Comparison of ENCODE assay signal across 8 cellular contexts in genomic region chr20:35767683-35768402, GRCh38. TPM values are rescaled to one million over a fixed set of nuclear protein-coding genes. Genes with fewer than 3 reads are reported as not detected.
DNase-seq lines count a peak whose midpoint lies in the region; ATAC-seq, FAIRE-seq and TF ChIP-seq lines count a peak whose summit lies in the region.
"Not testable (repeated sequence)": the region's sequence is repeated elsewhere in the genome, so short reads cannot be mapped to it uniquely, and the experiment has no call there.

No MANE protein-coding gene starts in this region.

- WGBS in sigmoid colon, 2 donors, result 42 to 66% methylated on average over 12 of the region's 12 CpGs

- H3K4me3 ChIP-seq in choroid plexus epithelial cell (ENCODE audit: low read depth, low read length); kidney (ENCODE audit: low read length in 2 of 2); sigmoid colon; tibial artery: not testable (repeated sequence)

- peaks cover 12 to 17% of the 10 kb centered on the region in 2 donors for H3K4me1 ChIP-seq in kidney (ENCODE audit: control insufficient read depth in 1 of 2, insufficient read depth in 1 of 2, low read depth in 1 of 2, low read length in 2 of 2)
- peaks cover 0 to 32% (median 17%) of the 10 kb centered on the region in 4 donors for H3K4me1 ChIP-seq in sigmoid colon
- peaks cover 0 to 38% (median 23%) of the 10 kb centered on the region in 4 donors for H3K4me1 ChIP-seq in tibial artery

- not testable (repeated sequence) for H3K27me3 ChIP-seq in sigmoid colon, tibial artery

- H3K9me3 ChIP-seq in kidney (ENCODE audit: control insufficient read depth in 1 of 2, low read length in 2 of 2); sigmoid colon; tibial artery: not testable (repeated sequence)

- TF ChIP-seq EP300 in sigmoid colon (IDR thresholded peaks at IDR 0.05), result not testable (repeated sequence)

- intact Hi-C loops in kidney (cut with DNase I); sigmoid colon (cut with DNase I); tibial artery (cut with DNase I; ENCODE audit: low total_unique reads): not testable (repeated sequence)

- ATAC-seq in GM18517 (IDR thresholded peaks at IDR 0.05; ENCODE audit: unreplicated experiment) (peak; percentile 61), HG02852 (IDR thresholded peaks at IDR 0.05; ENCODE audit: unreplicated experiment) (peak; percentile 44)

- FAIRE-seq in kidney (lab: Jason Lieb, UNC), result not testable (repeated sequence)

- DNase-seq in NOMO-1 treated with DMSO at 0.1 percent for 48 hours (lab: John Stamatoyannopoulos, UW; ENCODE audit: unreplicated experiment) (peak; percentile 88), choroid plexus epithelial cell (ENCODE audit: low read depth) (peak; percentile 77), kidney (peak; percentile 89), sigmoid colon (peak; percentile 77), tibial artery (peak; percentile 62 to 75)
- DNase-seq in activated CD8-positive, alpha-beta memory T cell treated with anti-CD3 and anti-CD28 coated beads for 48 hours (ENCODE audit: low read depth in 2 of 3, low spot score in 2 of 3), result peak in 2 of 3 experiments; percentile 15 to 36

- TF ChIP-seq POLR2A in sigmoid colon (IDR thresholded peaks at IDR 0.05), result peak in 1 of 2 donors; percentile 47

- H3K9ac ChIP-seq in kidney (ENCODE audit: low read length in 2 of 2), result peak overlapping the region; percentile 37 to 61

- TF ChIP-seq CTCF in choroid plexus epithelial cell (conservative IDR thresholded peaks at IDR 0.05; ENCODE audit: low read depth, low read length); kidney (IDR thresholded peaks at IDR 0.05; ENCODE audit: borderline replicate concordance, extremely low read depth, insufficient read depth); sigmoid colon (IDR thresholded peaks at IDR 0.05); tibial artery (IDR thresholded peaks at IDR 0.05): not testable (repeated sequence)

- H3K36me3 ChIP-seq in kidney (ENCODE audit: control insufficient read depth in 1 of 2, insufficient read depth in 2 of 2, low read length in 2 of 2); sigmoid colon; tibial artery: not testable (repeated sequence)

- H3K27ac ChIP-seq in kidney (ENCODE audit: low read depth in 2 of 2, low read length in 2 of 2) (peak overlapping the region; percentile 88 to 95), sigmoid colon (peak overlapping the region; percentile 93 to 97 (median 94)), tibial artery (peak overlapping the region; percentile 44 to 93)

RNA-seq across cellular contexts. Expression of gene PHF20, which starts 4.0 kb away (rescaled TPM):
- total RNA-seq in kidney, result 48.4 TPM
- 12.3 TPM for polyA plus RNA-seq in kidney (ENCODE audit: insufficient read depth, low read depth, low replicate concordance)
- total RNA-seq in sigmoid colon, result 10 to 100 TPM; 41.0 to 49.7 (median 45.5) TPM
- polyA plus RNA-seq in sigmoid colon, result 10 to 100 TPM; 10.8 to 25.6 (median 17.6) TPM

RNA-seq across cellular contexts. Expression of gene RBM39, which starts 25.8 kb away (rescaled TPM):
- total RNA-seq in kidney (304 TPM), sigmoid colon (100 to 1,000 TPM; 281 to 408 (median 296) TPM)
- polyA plus RNA-seq in kidney (ENCODE audit: insufficient read depth, low read depth, low replicate concordance) (148 TPM), sigmoid colon (100 to 1,000 TPM in 1 of 3 donors, 10 to 100 TPM in 2; 68.2 to 166 (median 94.9) TPM)

Comparison
In these comparisons a context has a peak if more than half of its experiments do, and no peak if none do; other contexts are left out.
1. DNase-seq: peak in every context shown above with its lines; median percentile 89 in kidney; 88 in NOMO-1 treated with DMSO at 0.1 percent for 48 hours; 77 in choroid plexus epithelial cell; 77 in sigmoid colon; 68 in tibial artery; 26 in activated CD8-positive, alpha-beta memory T cell treated with anti-CD3 and anti-CD28 coated beads for 48 hours.